ENCODE assay signal across 31 cellular contexts in the genomic region with DNA sequence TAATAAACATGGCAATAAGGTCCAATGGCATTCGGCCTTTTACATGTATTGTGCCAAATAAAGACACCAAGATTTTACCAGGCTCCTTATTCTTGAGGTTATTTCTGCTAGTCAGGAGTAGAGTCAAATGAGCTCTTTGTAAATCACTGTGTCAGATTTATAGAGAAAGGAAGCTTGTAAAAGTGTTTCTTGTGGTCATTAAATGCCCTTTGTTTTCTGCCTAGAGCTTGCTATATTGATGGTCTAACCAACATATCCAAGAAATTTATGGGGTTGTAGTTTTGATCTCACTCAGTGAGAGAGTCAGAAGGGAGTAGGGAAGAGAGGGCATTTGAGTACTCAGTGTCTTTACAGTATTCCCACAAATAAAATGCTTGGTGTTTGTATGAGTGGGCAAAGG.
"Had no signal": no experiment of that assay in that cellular context is flagged by ENCODE, and none has a peak within 500 bp of the region (broad histone marks: within the 10 kb centered on the region; RNA-seq: fewer than 3 reads in every experiment).

No MANE protein-coding gene starts in this region.

- ATAC-seq: activated CD8-positive, alpha-beta T cell treated with anti-CD3 and anti-CD28 coated beads for 36 hours; activated naive CD4-positive, alpha-beta T cell treated with anti-CD3 and anti-CD28 coated beads, Interleukin-2, amount 50 U/mL, for 72 hours; activated T-cell treated with anti-CD3 and anti-CD28 coated beads, Interleukin-2, amount 50 U/mL, for 4 hours; activated T-cell treated with anti-CD3 and anti-CD28 coated beads, Interleukin-2, amount 50 U/mL, for 72 hours; activated T-helper 17 cell treated with anti-CD3 and anti-CD28 coated beads, Interleukin-2, amount 50 U/mL, for 72 hours; body of pancreas had no signal

- H3K9me3 ChIP-seq: adrenal gland, body of pancreas had no signal

- H3K4me3 ChIP-seq: adrenal gland, body of pancreas, breast epithelium had no signal

- H3K4me1 ChIP-seq: adrenal gland, body of pancreas, breast epithelium had no signal

- H3K36me3 ChIP-seq: adrenal gland, brain microvascular endothelial cell, breast epithelium had no signal

- DNase-seq: activated B cell treated with CpG ODN at 0.5 μM for 24 hours; activated CD4-positive, alpha-beta memory T cell treated with anti-CD3 and anti-CD28 coated beads for 36 hours; activated CD4-positive, alpha-beta T cell treated with anti-CD3 and anti-CD28 coated beads for 4 hours; activated CD4-positive, alpha-beta T cell treated with anti-CD3 and anti-CD28 coated beads, Interleukin-2, amount 10 ng/mL, durations not matched to agents 24 days and 14 days; activated CD4-positive, alpha-beta T cell treated with anti-CD3 and anti-CD28 coated beads, Interleukin-2, amount 50 U/mL, for 1 hour; activated CD4-positive, alpha-beta T cell treated with anti-CD3 and anti-CD28 coated beads, Interleukin-2, amount 50 U/mL, for 4 hours; activated CD4-positive, CD25-positive, alpha-beta regulatory T cell treated with anti-CD3 and anti-CD28 coated beads, Interleukin-2, amount 50 U/mL, for 72 hours; activated CD8-positive, alpha-beta memory T cell treated with anti-CD3 and anti-CD28 coated beads, Interleukin-2, amount 50 U/mL, for 4 hours; activated CD8-positive, alpha-beta T cell treated with anti-CD3 and anti-CD28 coated beads for 36 hours; activated effector memory CD4-positive, alpha-beta T cell treated with anti-CD3 and anti-CD28 coated beads, Interleukin-2, amount 50 U/mL, for 16 hours; activated gamma-delta T cell treated with Interleukin-2 at 50 U/mL for 16 hours; activated naive CD4-positive, alpha-beta T cell; activated naive CD4-positive, alpha-beta T cell treated with anti-CD3 and anti-CD28 coated beads for 36 hours; activated naive CD4-positive, alpha-beta T cell treated with anti-CD3 and anti-CD28 coated beads, Interleukin-2, amount 50 U/mL, for 16 hours; activated naive CD8-positive, alpha-beta T cell treated with anti-CD3 and anti-CD28 coated beads for 36 hours; activated T-cell treated with anti-CD3 and anti-CD28 coated beads for 4 hours; activated T-cell treated with anti-CD3 and anti-CD28 coated beads, Interleukin-2, amount 50 U/mL, for 1 hour; activated T-cell treated with anti-CD3 and anti-CD28 coated beads, Interleukin-2, amount 50 U/mL, for 4 hours; activated T-cell treated with anti-CD3 and anti-CD28 coated beads, Interleukin-2, amount 50 U/mL, for 72 hours; adrenal gland; amniotic stem cell; aorta; body of pancreas; brain microvascular endothelial cell; central memory CD4-positive, alpha-beta T cell; T-helper 2 cell; T-helper 9 cell had no signal

- H3K27ac ChIP-seq: adrenal gland, body of pancreas, brain microvascular endothelial cell, breast epithelium, VCaP had no signal

- H3K27me3 ChIP-seq: body of pancreas, brain microvascular endothelial cell had no signal
